In genomic region chr4:115042496-115042895, GRCh38 we compare ENCODE assay signal across 1 cellular context.
TF ChIP-seq lines count a peak whose summit lies in the region.

No MANE protein-coding gene starts in this region.

TF ChIP-seq in GM23338, 12 proteins besides CTCF, POLR2A, EP300 and RAD21 (continued from another document):
- no peak for TF ChIP-seq ZNF462 (CRISPR knock-in tag; IDR thresholded peaks at IDR 0.05)
- TF ChIP-seq NANOG (IDR thresholded peaks at IDR 0.05; ENCODE audit: borderline replicate concordance) = no peak
- TF ChIP-seq POLR2AphosphoS5 (IDR thresholded peaks at IDR 0.05; ENCODE audit: low read depth) = no peak
- TF ChIP-seq EZH2 (IDR thresholded peaks at IDR 0.05; ENCODE audit: low read depth, unreplicated experiment) = no peak
- TF ChIP-seq CREB1 (CRISPR knock-in tag; IDR thresholded peaks at IDR 0.05; ENCODE audit: low read depth) = no peak
- no peak for TF ChIP-seq STAT1 (IDR thresholded peaks at IDR 0.05; ENCODE audit: unreplicated experiment)
- TF ChIP-seq, protein P1, sequence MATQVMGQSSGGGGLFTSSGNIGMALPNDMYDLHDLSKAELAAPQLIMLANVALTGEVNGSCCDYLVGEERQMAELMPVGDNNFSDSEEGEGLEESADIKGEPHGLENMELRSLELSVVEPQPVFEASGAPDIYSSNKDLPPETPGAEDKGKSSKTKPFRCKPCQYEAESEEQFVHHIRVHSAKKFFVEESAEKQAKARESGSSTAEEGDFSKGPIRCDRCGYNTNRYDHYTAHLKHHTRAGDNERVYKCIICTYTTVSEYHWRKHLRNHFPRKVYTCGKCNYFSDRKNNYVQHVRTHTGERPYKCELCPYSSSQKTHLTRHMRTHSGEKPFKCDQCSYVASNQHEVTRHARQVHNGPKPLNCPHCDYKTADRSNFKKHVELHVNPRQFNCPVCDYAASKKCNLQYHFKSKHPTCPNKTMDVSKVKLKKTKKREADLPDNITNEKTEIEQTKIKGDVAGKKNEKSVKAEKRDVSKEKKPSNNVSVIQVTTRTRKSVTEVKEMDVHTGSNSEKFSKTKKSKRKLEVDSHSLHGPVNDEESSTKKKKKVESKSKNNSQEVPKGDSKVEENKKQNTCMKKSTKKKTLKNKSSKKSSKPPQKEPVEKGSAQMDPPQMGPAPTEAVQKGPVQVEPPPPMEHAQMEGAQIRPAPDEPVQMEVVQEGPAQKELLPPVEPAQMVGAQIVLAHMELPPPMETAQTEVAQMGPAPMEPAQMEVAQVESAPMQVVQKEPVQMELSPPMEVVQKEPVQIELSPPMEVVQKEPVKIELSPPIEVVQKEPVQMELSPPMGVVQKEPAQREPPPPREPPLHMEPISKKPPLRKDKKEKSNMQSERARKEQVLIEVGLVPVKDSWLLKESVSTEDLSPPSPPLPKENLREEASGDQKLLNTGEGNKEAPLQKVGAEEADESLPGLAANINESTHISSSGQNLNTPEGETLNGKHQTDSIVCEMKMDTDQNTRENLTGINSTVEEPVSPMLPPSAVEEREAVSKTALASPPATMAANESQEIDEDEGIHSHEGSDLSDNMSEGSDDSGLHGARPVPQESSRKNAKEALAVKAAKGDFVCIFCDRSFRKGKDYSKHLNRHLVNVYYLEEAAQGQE (IDR thresholded peaks at IDR 0.05; ENCODE audit: unreplicated experiment) = no peak
- no peak for TF ChIP-seq ZNF114 (CRISPR knock-in tag; IDR thresholded peaks at IDR 0.05)
- no peak for TF ChIP-seq JUNB (IDR thresholded peaks at IDR 0.05; ENCODE audit: unreplicated experiment)
- TF ChIP-seq ZNF331 (CRISPR knock-in tag; IDR thresholded peaks at IDR 0.05; ENCODE audit: low read depth) = no peak
- no peak for TF ChIP-seq EZH2phosphoT487 (IDR thresholded peaks at IDR 0.05; ENCODE audit: unreplicated experiment)
